In genomic region chr3:147410518-147411234, GRCh38 we compare ENCODE assay signal across 9 cellular contexts. TPM values are rescaled to one million over a fixed set of nuclear protein-coding genes. Genes with fewer than 3 reads are reported as not detected.
DNase-seq lines count a peak whose midpoint lies in the region; ATAC-seq and TF ChIP-seq lines count a peak whose summit lies in the region.
"Had no signal": no experiment of that assay in that cellular context is flagged by ENCODE, and none has a peak within 500 bp of the region (broad histone marks: within the 10 kb centered on the region; RNA-seq: fewer than 3 reads in every experiment).

No MANE protein-coding gene starts in this region.

- H3K36me3 Mint-ChIP-seq in natural killer cell treated with Interleukin-12 subunit alpha and Interleukin-12 subunit beta and Interleukin-15 and Interleukin-18, amount 100 ng/mL, for 72 hours = peaks cover 37% of the 10 kb centered on the region

- H3K36me3 ChIP-seq in BLaER1 treated with 17β-estradiol and CSF1 and Interleukin-3, amounts not matched to agents 10 nM and 100 nM = no peaks in the 10 kb centered on the region
- H3K36me3 ChIP-seq in HUES64 (ENCODE audit: insufficient read depth, low read length) = no peaks in the 10 kb centered on the region
- H3K36me3 ChIP-seq in BE2C = no peaks in the 10 kb centered on the region

- peak overlapping the region; percentile 63 to 69 for H3K27ac Mint-ChIP-seq in natural killer cell treated with Interleukin-12 subunit alpha and Interleukin-12 subunit beta and Interleukin-15 and Interleukin-18, amount 100 ng/mL, for 72 hours

- peak overlapping the region; percentile 38 to 67 (median 56) for H3K4me3 ChIP-seq in BLaER1 treated with 17β-estradiol and CSF1 and Interleukin-3, amounts not matched to agents 10 nM and 100 nM
- H3K4me3 ChIP-seq in HUES64 (ENCODE audit: low read length) = peak overlapping the region; percentile 55
- H3K4me3 ChIP-seq in choroid plexus epithelial cell (ENCODE audit: low read depth, low read length) = peak overlapping the region; percentile 90
- no peak overlapping the region for H3K4me3 ChIP-seq in BE2C (ENCODE audit: low read depth, low read length)
- H3K4me3 ChIP-seq: SK-N-MC had no signal

- no peak overlapping the region for H3K27ac ChIP-seq in BLaER1 treated with 17β-estradiol and CSF1 and Interleukin-3, amounts not matched to agents 10 nM and 100 nM
- no peak overlapping the region for H3K27ac ChIP-seq in HUES64 (ENCODE audit: low read depth, low read length)
- H3K27ac ChIP-seq: SK-N-MC had no signal

- H3K4me2 ChIP-seq in BLaER1 treated with 17β-estradiol and CSF1 and Interleukin-3, amounts not matched to agents 10 nM and 100 nM = peak overlapping the region; percentile 58 to 89 (median 69)

- TF ChIP-seq CTCF in choroid plexus epithelial cell (conservative IDR thresholded peaks at IDR 0.05; ENCODE audit: low read depth, low read length) (no peak), BE2C (IDR thresholded peaks at IDR 0.05; ENCODE audit: low read depth, low read length) (no peak)

- H3K4me1 ChIP-seq in BLaER1 treated with 17β-estradiol and CSF1 and Interleukin-3, amounts not matched to agents 10 nM and 100 nM = peaks cover 12 to 22% (median 20%) of the 10 kb centered on the region in 10 experiments
- H3K4me1 ChIP-seq in HUES64 (ENCODE audit: insufficient read depth, low read length) (peaks cover 67% of the 10 kb centered on the region), BE2C (no peaks in the 10 kb centered on the region)

- H3K9me3 ChIP-seq in BLaER1 treated with 17β-estradiol and CSF1 and Interleukin-3, amounts not matched to agents 10 nM and 100 nM (replicated peaks in 1 of 11) = peaks cover 53 to 71% (median 65%) of the 10 kb centered on the region in 11 experiments
- H3K9me3 ChIP-seq in HUES64 (ENCODE audit: insufficient read depth, low read depth, low read length) (no peaks in the 10 kb centered on the region), BE2C (peaks cover 5% of the 10 kb centered on the region; the same call in 1 of the 2 replicates)

- no peak overlapping the region for H3K9ac ChIP-seq in BLaER1 treated with 17β-estradiol and CSF1 and Interleukin-3, amounts not matched to agents 10 nM and 100 nM
- H3K9ac ChIP-seq in HUES64 (ENCODE audit: low read depth, low read length) = peak overlapping the region; percentile 9; the same call in 1 of the 2 replicates

- H3K4me3 Mint-ChIP-seq in natural killer cell treated with Interleukin-12 subunit alpha and Interleukin-12 subunit beta and Interleukin-15 and Interleukin-18, amount 100 ng/mL, for 72 hours = peak overlapping the region; percentile 65

- WGBS in HUES64 = 1% methylated on average over 63 of the region's 63 CpGs

- DNase-seq in choroid plexus epithelial cell (ENCODE audit: low read depth) (peak; percentile 97), BE2C (no peak), NCI-H1417 treated with DMSO at 0.1 percent for 48 hours (lab: John Stamatoyannopoulos, UW) (no peak)
- DNase-seq in natural killer cell treated with Interleukin-12 subunit alpha and Interleukin-12 subunit beta and Interleukin-15 and Interleukin-18, amount 100 ng/mL, for 72 hours (ENCODE audit: low spot score) = no peak

- H3K27me3 Mint-ChIP-seq in natural killer cell treated with Interleukin-12 subunit alpha and Interleukin-12 subunit beta and Interleukin-15 and Interleukin-18, amount 100 ng/mL, for 72 hours = peaks cover 52 to 78% of the 10 kb centered on the region in 2 donors

- H3K27me3 ChIP-seq in BLaER1 treated with 17β-estradiol and CSF1 and Interleukin-3, amounts not matched to agents 10 nM and 100 nM = peaks cover 97 to 100% (median 99%) of the 10 kb centered on the region in 11 experiments
- peaks cover 100% of the 10 kb centered on the region for H3K27me3 ChIP-seq in HUES64 (ENCODE audit: insufficient read depth, low read length)
- peaks cover 95% of the 10 kb centered on the region for H3K27me3 ChIP-seq in BE2C

- peaks cover 7% of the 10 kb centered on the region for H3K9me3 Mint-ChIP-seq in natural killer cell treated with Interleukin-12 subunit alpha and Interleukin-12 subunit beta and Interleukin-15 and Interleukin-18, amount 100 ng/mL, for 72 hours

- ATAC-seq in natural killer cell treated with Interleukin-12 subunit alpha and Interleukin-12 subunit beta and Interleukin-15 and Interleukin-18, amount 100 ng/mL, for 72 hours = no peak
- ATAC-seq in HG03139 (IDR thresholded peaks at IDR 0.05; ENCODE audit: unreplicated experiment) (no peak), HG02970 (IDR thresholded peaks at IDR 0.05; ENCODE audit: low FRiP score, unreplicated experiment) (no peak)

- H4K20me1 ChIP-seq in BLaER1 treated with 17β-estradiol and CSF1 and Interleukin-3, amounts not matched to agents 10 nM and 100 nM = peaks cover 0 to 28% (median 14%) of the 10 kb centered on the region in 11 experiments; a peak in 8 of 22 replicates

- H3K4me1 Mint-ChIP-seq in natural killer cell treated with Interleukin-12 subunit alpha and Interleukin-12 subunit beta and Interleukin-15 and Interleukin-18, amount 100 ng/mL, for 72 hours (ENCODE audit: low read depth in 2 of 2) = peaks cover 13 to 23% of the 10 kb centered on the region in 2 donors

RNA-seq across cellular contexts. Expression of gene ZIC1, which starts 1.5 kb away (rescaled TPM):
- 5.2 TPM for polyA plus RNA-seq in HUES64 (2013, experiment 1 of 2)
- 19.0 TPM for polyA plus RNA-seq in HUES64 (2013, experiment 2 of 2)
- total RNA-seq in natural killer cell treated with Interleukin-12 subunit alpha and Interleukin-12 subunit beta and Interleukin-15 and Interleukin-18, amount 100 ng/mL, for 72 hours = not detected
- polyA plus RNA-seq in BE2C (2012; ENCODE audit: insufficient read depth, insufficient read length, low read depth) = not detected

RNA-seq across cellular contexts. Expression of gene ZIC4, which starts 4.3 kb away (rescaled TPM):
- polyA plus RNA-seq in HUES64 (2013, experiment 1 of 2) = 0.40 TPM
- 2.3 TPM for polyA plus RNA-seq in HUES64 (2013, experiment 2 of 2)
- total RNA-seq in natural killer cell treated with Interleukin-12 subunit alpha and Interleukin-12 subunit beta and Interleukin-15 and Interleukin-18, amount 100 ng/mL, for 72 hours = not detected
- not detected for polyA plus RNA-seq in BE2C (2012; ENCODE audit: insufficient read depth, insufficient read length, low read depth)
